9 cellular contexts compared by ENCODE assay signal in the genomic region with DNA sequence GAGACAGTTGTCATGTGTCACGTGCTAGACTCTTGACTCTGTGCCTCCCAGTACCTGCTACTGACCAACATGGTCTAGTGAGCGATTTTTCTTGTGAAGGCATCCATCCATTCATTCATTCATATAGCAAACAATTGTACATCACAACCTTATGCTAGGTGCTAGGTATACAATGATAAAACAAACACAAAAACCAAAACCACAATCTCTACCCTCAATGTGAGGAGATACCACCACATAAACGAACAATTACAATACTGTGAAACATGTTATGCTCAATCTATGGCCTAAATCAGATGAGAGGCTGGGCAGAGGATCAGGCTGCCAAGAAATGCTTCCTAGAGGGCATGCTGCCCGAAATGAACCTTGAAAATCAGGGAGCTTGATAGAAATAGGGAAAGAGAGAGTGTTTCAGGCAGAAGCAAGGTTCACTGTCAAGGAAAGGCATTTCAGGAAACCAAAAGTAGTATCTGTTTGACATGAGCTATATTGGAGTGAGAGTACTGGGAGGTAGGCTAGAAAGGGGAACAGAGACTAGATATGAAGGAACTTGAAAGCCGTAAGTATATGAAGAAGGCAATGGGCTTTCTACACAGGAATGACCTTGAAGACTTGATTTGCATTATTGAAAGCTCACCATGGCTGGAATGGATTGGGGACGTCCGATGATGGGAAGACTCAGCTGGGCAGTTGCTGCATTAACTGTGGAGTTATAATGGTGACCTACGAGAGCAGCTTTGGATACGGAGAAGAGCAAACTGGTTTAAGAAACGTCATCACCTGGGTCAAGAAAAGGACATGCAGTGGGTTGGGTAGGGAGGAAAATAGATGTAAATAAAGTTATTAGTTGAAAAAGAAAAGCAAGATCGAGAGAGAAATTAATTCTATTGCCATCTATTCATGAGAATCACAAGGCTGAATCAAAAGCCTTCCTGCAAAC.
A peak's percentile ranks its signal among the peaks of the same experiment; 100 is the strongest.
DNase-seq lines count a peak whose midpoint lies in the region; ATAC-seq and TF ChIP-seq lines count a peak whose summit lies in the region.
"Had no signal": no experiment of that assay in that cellular context is flagged by ENCODE, and none has a peak within 500 bp of the region (broad histone marks: within the 10 kb centered on the region; RNA-seq: fewer than 3 reads in every experiment).

No MANE protein-coding gene starts in this region.

- H4K5ac ChIP-seq in mesendoderm (ENCODE audit: low read length), result no peak overlapping the region

- ATAC-seq in activated CD4-positive, alpha-beta T cell treated with anti-CD3 and anti-CD28 coated beads for 36 hours, result peak; percentile 13
- ATAC-seq in HG02623 (IDR thresholded peaks at IDR 0.05; ENCODE audit: unreplicated experiment), result peak; percentile 73
- ATAC-seq in sciatic nerve, result peak; percentile 61

- CTCF ChIA-PET in activated CD4-positive, alpha-beta T cell treated with anti-CD3 and anti-CD28 coated beads for 36 hours (lab: Charles Lee), result interaction anchor here (0.9 to 3.2 kb wide), 15 partner anchors 8 to 182 kb away, joined by 3 to 20 read pairs (median 4); partner anchors contain the start of gene SERINC5

- H2AFZ ChIP-seq in OCI-LY3 (ENCODE audit: low read depth, low read length), result no peak overlapping the region

- H3K4me1 ChIP-seq in OCI-LY3 (ENCODE audit: low read length), result peaks cover 28% of the 10 kb centered on the region
- H3K4me1 ChIP-seq in colonic mucosa, result no peaks in the 10 kb centered on the region
- H3K4me1 ChIP-seq in mesendoderm (ENCODE audit: control insufficient read depth, low read depth, low read length), result no peaks in the 10 kb centered on the region
- H3K4me1 ChIP-seq: A549 had no signal

- H3K4me3 Mint-ChIP-seq in activated CD4-positive, alpha-beta T cell treated with anti-CD3 and anti-CD28 coated beads for 36 hours, result peak overlapping the region; percentile 44

- no peak overlapping the region for H4K8ac ChIP-seq in mesendoderm (ENCODE audit: low read depth, low read length)

- no peak overlapping the region for H2AK5ac ChIP-seq in mesendoderm (ENCODE audit: low read length)

- H3K18ac ChIP-seq in mesendoderm (ENCODE audit: low read length), result no peak overlapping the region

- POLR2A ChIA-PET in activated CD4-positive, alpha-beta T cell treated with anti-CD3 and anti-CD28 coated beads for 36 hours (lab: Charles Lee), result interaction anchor here (0.5 to 1.7 kb wide), 8 partner anchors 11 to 132 kb away, joined by 3 to 7 read pairs (median 4); partner anchors contain the start of gene SERINC5

- no peak overlapping the region for H3K23ac ChIP-seq in mesendoderm (ENCODE audit: low read length)

- WGBS in mesendoderm (ENCODE audit: extremely low coverage, insufficient coverage, low lambda C conversion rate), result 100% methylated on average over 1 of the region's 11 CpGs

- H3K27me3 ChIP-seq in OCI-LY3 (ENCODE audit: low read depth, low read length), result peaks cover 3% of the 10 kb centered on the region; the same call in 1 of the 2 replicates
- no peaks in the 10 kb centered on the region for H3K27me3 ChIP-seq in colonic mucosa
- no peaks in the 10 kb centered on the region for H3K27me3 ChIP-seq in mesendoderm (ENCODE audit: insufficient read depth, low read length, poor library complexity)

- H3K9ac ChIP-seq in OCI-LY3 (ENCODE audit: low read length), result no peak overlapping the region
- no peak overlapping the region for H3K9ac ChIP-seq in colonic mucosa (ENCODE audit: low read depth in 2 of 2, low read length in 2 of 2)
- no peak overlapping the region for H3K9ac ChIP-seq in mesendoderm (ENCODE audit: low read length)

- intact Hi-C loops in activated CD4-positive, alpha-beta T cell treated with anti-CD3 and anti-CD28 coated beads for 36 hours (cut with DNase I, micrococcal nuclease), result loop anchor here in 1 of 2 experiments (5.0 kb wide), 3 partner anchors 33 to 163 kb away; no protein-coding TSS in a partner anchor
- intact Hi-C loops in sciatic nerve (cut with DNase I), result no loop called here
- intact Hi-C loops in colonic mucosa (cut with DNase I), result no loop called here

- peaks cover 11% of the 10 kb centered on the region for H3K36me3 Mint-ChIP-seq in activated CD4-positive, alpha-beta T cell treated with anti-CD3 and anti-CD28 coated beads for 36 hours (ENCODE audit: low read depth)

- no peaks in the 10 kb centered on the region for H3K27me3 Mint-ChIP-seq in activated CD4-positive, alpha-beta T cell treated with anti-CD3 and anti-CD28 coated beads for 36 hours

- no peak overlapping the region for H3K56ac ChIP-seq in mesendoderm (ENCODE audit: low read length)

- H3K4me2 ChIP-seq in OCI-LY3 (ENCODE audit: low read length) (peak overlapping the region; percentile 95), mesendoderm (ENCODE audit: low read length) (no peak overlapping the region)
- H3K4me2 ChIP-seq: A549 had no signal

- H3K9me3 Mint-ChIP-seq in activated CD4-positive, alpha-beta T cell treated with anti-CD3 and anti-CD28 coated beads for 36 hours (ENCODE audit: low read depth), result no peaks in the 10 kb centered on the region

- H3K79me2 ChIP-seq in OCI-LY3 (ENCODE audit: low read length) (no peaks in the 10 kb centered on the region), mesendoderm (ENCODE audit: control insufficient read depth, insufficient read depth, low read length) (no peaks in the 10 kb centered on the region)

- H3K4me3 ChIP-seq in OCI-LY3 (ENCODE audit: low read length) (peak overlapping the region; percentile 70), colonic mucosa (no peak overlapping the region), mesendoderm (ENCODE audit: low read length) (no peak overlapping the region)
- H3K4me3 ChIP-seq: A549 had no signal

- H3K9me3 ChIP-seq in OCI-LY3 (ENCODE audit: insufficient read depth, low read length) (no peaks in the 10 kb centered on the region), colonic mucosa (no peaks in the 10 kb centered on the region)
- H3K9me3 ChIP-seq: A549 had no signal

- H3K4ac ChIP-seq in mesendoderm (ENCODE audit: low read depth, low read length), result no peak overlapping the region

- H2BK120ac ChIP-seq in mesendoderm (ENCODE audit: low read depth, low read length), result no peak overlapping the region

- peaks cover 4% of the 10 kb centered on the region; the same call in 1 of the 2 replicates for H4K20me1 ChIP-seq in OCI-LY3 (ENCODE audit: insufficient read depth, low read length)

- no peak for TF ChIP-seq CTCF in OCI-LY3 (IDR thresholded peaks at IDR 0.05; ENCODE audit: low read depth, low read length)
- TF ChIP-seq CTCF in colonic mucosa (IDR thresholded peaks at IDR 0.05), result no peak

- H3K27ac Mint-ChIP-seq in activated CD4-positive, alpha-beta T cell treated with anti-CD3 and anti-CD28 coated beads for 36 hours, result peak overlapping the region; percentile 61

- H3K27ac ChIP-seq in OCI-LY3 (ENCODE audit: low read length), result peak overlapping the region; percentile 82
- no peak overlapping the region for H3K27ac ChIP-seq in colonic mucosa
- no peak overlapping the region for H3K27ac ChIP-seq in mesendoderm (ENCODE audit: low read depth, low read length)
- H3K27ac ChIP-seq: A549 had no signal

- no peaks in the 10 kb centered on the region for H3K36me3 ChIP-seq in OCI-LY3 (replicated peaks; ENCODE audit: low read depth, low read length)
- H3K36me3 ChIP-seq in colonic mucosa, result no peaks in the 10 kb centered on the region
- H3K36me3 ChIP-seq in mesendoderm (ENCODE audit: control insufficient read depth, insufficient read depth, low read length), result no peaks in the 10 kb centered on the region

- no peak for DNase-seq in activated CD4-positive, alpha-beta T cell treated with anti-CD3 and anti-CD28 coated beads for 36 hours
- no peak for DNase-seq in activated CD4-positive, alpha-beta T cell treated with anti-CD3 and anti-CD28 coated beads, Interleukin-2, amount 50 U/mL, for 4 hours
- no peak for DNase-seq in sciatic nerve (ENCODE audit: low spot score)
- no peak for DNase-seq in DMS114 treated with DMSO at 0.1 percent for 48 hours (lab: John Stamatoyannopoulos, UW; ENCODE audit: unreplicated experiment)
- no peak for DNase-seq in colonic mucosa
- DNase-seq in mesendoderm, result no peak

- no peak overlapping the region for H2BK5ac ChIP-seq in mesendoderm (ENCODE audit: low read length)

- H3K4me1 Mint-ChIP-seq in activated CD4-positive, alpha-beta T cell treated with anti-CD3 and anti-CD28 coated beads for 36 hours, result peaks cover 46% of the 10 kb centered on the region

- H3K79me1 ChIP-seq in mesendoderm (ENCODE audit: low read length), result no peaks in the 10 kb centered on the region

- H2BK15ac ChIP-seq in mesendoderm (replicated peaks; ENCODE audit: low read depth), result no peak overlapping the region

Comparison
In these comparisons a context has a peak if more than half of its experiments do, and no peak if none do; other contexts are left out.
1. ATAC-seq: peak in every context shown above with its lines; median percentile 73 in HG02623; 61 in sciatic nerve; 13 in activated CD4-positive, alpha-beta T cell treated with anti-CD3 and anti-CD28 coated beads for 36 hours.